Comparison of ENCODE assay signal across 11 cellular contexts in the genomic region with DNA sequence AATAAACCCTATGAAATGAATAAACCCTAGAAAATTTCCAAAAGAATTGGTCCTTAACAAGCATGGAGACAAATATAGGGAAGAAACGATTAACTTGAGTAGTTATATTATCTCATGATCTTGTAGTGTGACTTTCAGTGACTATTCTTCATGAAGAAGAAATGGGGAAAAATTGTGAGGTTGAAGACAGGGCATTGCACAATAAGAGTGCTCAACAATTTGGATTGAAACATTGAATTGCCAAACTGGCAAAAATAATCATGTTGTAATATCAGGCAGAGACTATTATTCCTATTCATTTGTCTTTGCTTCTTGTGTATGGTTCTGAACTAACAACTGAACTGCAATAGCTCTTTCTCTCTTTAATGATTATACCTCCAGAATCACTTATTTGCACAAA.
"Had no signal": no experiment of that assay in that cellular context is flagged by ENCODE, and none has a peak within 500 bp of the region (broad histone marks: within the 10 kb centered on the region; RNA-seq: fewer than 3 reads in every experiment).

No MANE protein-coding gene starts in this region.

- DNase-seq: GM23248, GOT3, H7, H9, HCEC 1CT, HFFc6 had no signal

- H2AFZ ChIP-seq: GM23248, GM23338 had no signal

- H3K36me3 ChIP-seq: HAP-1 had no signal

- ATAC-seq: GM23338, HCT116 had no signal

- H3K27ac ChIP-seq: GM23248 had no signal

- H3K9me3 ChIP-seq: HAP-1 had no signal

- FAIRE-seq: H1, H54 had no signal

- H3K4me1 ChIP-seq: HAP-1 had no signal

- H3K9ac ChIP-seq: GM23248 had no signal

- H3K4me2 ChIP-seq: GM23338 had no signal

- H3K4me3 ChIP-seq: GM23248, GM23338, HAP-1 had no signal
